1 cellular context compared by ENCODE assay signal in the genomic region with DNA sequence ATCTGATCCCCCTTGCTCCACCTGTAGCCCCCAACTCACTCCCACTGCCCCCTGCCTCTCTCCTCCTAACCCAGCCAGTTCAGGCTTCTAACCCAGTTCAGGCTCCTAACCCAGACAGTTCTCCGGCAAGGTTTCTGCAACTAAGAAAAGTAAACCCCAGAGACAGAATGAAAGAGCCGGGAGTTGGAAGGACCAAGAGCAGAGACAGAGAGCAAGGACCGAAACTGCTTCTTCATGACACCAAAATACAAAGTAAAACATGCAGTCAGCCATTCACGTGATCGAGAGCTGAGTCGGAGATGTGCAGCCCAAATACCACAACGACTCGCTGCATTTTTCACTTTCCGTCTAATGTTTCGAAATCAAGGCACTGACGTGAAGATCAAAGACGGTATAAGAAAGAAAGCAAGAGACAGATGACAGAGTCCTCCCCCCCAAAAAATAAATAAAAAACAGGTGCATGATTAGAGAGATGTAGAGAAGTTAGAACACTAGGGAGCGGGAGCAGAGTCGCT.
TF ChIP-seq lines count a peak whose summit lies in the region.

No MANE protein-coding gene starts in this region.

TF ChIP-seq in A549, 52 proteins besides CTCF, POLR2A, EP300 and RAD21 (continued from another document):
- TF ChIP-seq SREBF2 (IDR thresholded peaks at IDR 0.05) = no peak
- no peak for TF ChIP-seq MAFK (IDR thresholded peaks at IDR 0.05; ENCODE audit: partially characterized antibody)
- TF ChIP-seq, protein P1, sequence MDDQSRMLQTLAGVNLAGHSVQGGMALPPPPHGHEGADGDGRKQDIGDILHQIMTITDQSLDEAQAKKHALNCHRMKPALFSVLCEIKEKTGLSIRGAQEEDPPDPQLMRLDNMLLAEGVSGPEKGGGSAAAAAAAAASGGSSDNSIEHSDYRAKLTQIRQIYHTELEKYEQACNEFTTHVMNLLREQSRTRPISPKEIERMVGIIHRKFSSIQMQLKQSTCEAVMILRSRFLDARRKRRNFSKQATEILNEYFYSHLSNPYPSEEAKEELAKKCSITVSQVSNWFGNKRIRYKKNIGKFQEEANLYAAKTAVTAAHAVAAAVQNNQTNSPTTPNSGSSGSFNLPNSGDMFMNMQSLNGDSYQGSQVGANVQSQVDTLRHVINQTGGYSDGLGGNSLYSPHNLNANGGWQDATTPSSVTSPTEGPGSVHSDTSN (IDR thresholded peaks at IDR 0.05) = no peak
- no peak for TF ChIP-seq CEBPB (IDR thresholded peaks at IDR 0.05)
- TF ChIP-seq ZC3H11A (IDR thresholded peaks at IDR 0.05) = no peak
- TF ChIP-seq CHD2 (IDR thresholded peaks at IDR 0.05; ENCODE audit: low read length, partially characterized antibody) = no peak
- no peak for TF ChIP-seq NPAS2 (CRISPR knock-in tag; IDR thresholded peaks at IDR 0.05; ENCODE audit: borderline replicate concordance)
- no peak for TF ChIP-seq BHLHE40 (IDR thresholded peaks at IDR 0.05; ENCODE audit: low read depth, low read length)
- no peak for TF ChIP-seq CBX8 (IDR thresholded peaks at IDR 0.05)
TF ChIP-seq in A549: peak in this region for 0.
